Comparison of ENCODE assay signal across 1 cellular context in the genomic region with DNA sequence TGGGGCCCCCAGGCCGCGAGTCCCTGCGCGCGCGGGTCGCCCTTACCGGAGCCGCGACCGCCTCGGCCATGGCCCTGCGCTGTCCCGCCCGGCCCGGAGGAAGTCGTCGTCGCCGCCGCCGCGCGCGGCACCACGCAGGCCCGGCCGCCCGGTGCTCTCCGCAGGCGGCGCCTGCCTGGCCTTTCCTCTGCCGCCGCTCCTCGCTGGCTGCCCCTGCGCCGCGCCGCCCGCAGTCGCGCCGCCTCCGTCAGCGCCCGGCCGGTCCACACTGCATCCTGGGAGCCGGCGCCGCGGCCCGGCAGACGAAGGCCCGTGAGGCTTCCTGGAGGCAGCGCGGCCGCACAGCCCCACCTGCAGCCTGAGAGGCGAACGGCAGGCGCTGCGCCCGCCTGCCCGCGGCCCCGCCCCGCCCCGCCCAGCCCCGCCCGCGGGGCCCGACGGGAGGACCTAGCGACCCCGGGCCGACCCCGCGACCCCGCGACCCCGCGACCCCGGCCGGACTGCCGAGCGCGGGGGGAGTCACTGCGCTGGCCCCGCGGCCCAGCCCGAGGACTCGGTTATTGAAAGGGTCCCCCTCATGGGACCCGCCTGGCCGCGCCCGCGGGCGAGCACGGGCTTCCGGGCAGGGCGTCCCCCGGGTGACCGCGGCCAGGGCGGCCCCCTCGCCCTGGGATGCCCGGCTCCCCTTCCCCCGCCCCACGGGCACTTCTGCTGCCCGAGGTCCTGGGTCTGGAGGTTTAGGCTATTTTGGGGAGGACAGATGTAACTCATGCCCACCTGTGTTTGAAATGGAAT.
A peak's percentile ranks its signal among the peaks of the same experiment; 100 is the strongest.
TF ChIP-seq lines count a peak whose summit lies in the region.

A gene (minus strand): TSS at position 343 of the 795 bp plus-strand sequence. CDS start 273 bp downstream, at position 70.

TF ChIP-seq in HepG2, 621 proteins besides CTCF, POLR2A, EP300 and RAD21 (continued from another document and continues in another):
- TF ChIP-seq, protein P1, sequence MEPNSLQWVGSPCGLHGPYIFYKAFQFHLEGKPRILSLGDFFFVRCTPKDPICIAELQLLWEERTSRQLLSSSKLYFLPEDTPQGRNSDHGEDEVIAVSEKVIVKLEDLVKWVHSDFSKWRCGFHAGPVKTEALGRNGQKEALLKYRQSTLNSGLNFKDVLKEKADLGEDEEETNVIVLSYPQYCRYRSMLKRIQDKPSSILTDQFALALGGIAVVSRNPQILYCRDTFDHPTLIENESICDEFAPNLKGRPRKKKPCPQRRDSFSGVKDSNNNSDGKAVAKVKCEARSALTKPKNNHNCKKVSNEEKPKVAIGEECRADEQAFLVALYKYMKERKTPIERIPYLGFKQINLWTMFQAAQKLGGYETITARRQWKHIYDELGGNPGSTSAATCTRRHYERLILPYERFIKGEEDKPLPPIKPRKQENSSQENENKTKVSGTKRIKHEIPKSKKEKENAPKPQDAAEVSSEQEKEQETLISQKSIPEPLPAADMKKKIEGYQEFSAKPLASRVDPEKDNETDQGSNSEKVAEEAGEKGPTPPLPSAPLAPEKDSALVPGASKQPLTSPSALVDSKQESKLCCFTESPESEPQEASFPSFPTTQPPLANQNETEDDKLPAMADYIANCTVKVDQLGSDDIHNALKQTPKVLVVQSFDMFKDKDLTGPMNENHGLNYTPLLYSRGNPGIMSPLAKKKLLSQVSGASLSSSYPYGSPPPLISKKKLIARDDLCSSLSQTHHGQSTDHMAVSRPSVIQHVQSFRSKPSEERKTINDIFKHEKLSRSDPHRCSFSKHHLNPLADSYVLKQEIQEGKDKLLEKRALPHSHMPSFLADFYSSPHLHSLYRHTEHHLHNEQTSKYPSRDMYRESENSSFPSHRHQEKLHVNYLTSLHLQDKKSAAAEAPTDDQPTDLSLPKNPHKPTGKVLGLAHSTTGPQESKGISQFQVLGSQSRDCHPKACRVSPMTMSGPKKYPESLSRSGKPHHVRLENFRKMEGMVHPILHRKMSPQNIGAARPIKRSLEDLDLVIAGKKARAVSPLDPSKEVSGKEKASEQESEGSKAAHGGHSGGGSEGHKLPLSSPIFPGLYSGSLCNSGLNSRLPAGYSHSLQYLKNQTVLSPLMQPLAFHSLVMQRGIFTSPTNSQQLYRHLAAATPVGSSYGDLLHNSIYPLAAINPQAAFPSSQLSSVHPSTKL (CRISPR knock-in tag; IDR thresholded peaks at IDR 0.05) = no peak
- TF ChIP-seq ZNF777 (CRISPR knock-in tag; IDR thresholded peaks at IDR 0.05) = peak; percentile 98
- TF ChIP-seq ZSCAN20 (CRISPR knock-in tag; IDR thresholded peaks at IDR 0.05; ENCODE audit: borderline replicate concordance) = 0 out of 2 replicates have a peak, but pooled peaks have one; percentile 13
- TF ChIP-seq SMC3 (IDR thresholded peaks at IDR 0.05; ENCODE audit: low read length) = no peak
- TF ChIP-seq HNRNPL (IDR thresholded peaks at IDR 0.05; ENCODE audit: low read depth, low read length) = no peak
- TF ChIP-seq POLR2G (IDR thresholded peaks at IDR 0.05; ENCODE audit: low read depth, low read length) = peak; percentile 60; the same call in 1 of the 2 replicates
- TF ChIP-seq, protein P2, sequence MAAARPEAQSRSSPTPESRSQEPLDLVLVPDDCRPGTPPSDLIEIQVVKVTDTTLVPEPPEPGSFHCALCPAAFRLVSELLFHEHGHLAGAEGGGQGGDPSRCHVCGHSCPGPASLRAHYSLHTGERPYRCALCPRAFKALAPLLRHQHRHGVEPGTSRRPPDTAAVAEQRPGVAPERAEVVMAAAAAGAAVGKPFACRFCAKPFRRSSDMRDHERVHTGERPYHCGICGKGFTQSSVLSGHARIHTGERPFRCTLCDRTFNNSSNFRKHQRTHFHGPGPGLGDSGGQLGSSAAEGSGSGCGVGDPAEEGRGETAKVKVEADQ (CRISPR knock-in tag; IDR thresholded peaks at IDR 0.05; ENCODE audit: borderline replicate concordance) = peak; percentile 66; the same call in 1 of the 2 replicates
- TF ChIP-seq ZNF264 (CRISPR knock-in tag; IDR thresholded peaks at IDR 0.05) = no peak
- TF ChIP-seq, protein P3, sequence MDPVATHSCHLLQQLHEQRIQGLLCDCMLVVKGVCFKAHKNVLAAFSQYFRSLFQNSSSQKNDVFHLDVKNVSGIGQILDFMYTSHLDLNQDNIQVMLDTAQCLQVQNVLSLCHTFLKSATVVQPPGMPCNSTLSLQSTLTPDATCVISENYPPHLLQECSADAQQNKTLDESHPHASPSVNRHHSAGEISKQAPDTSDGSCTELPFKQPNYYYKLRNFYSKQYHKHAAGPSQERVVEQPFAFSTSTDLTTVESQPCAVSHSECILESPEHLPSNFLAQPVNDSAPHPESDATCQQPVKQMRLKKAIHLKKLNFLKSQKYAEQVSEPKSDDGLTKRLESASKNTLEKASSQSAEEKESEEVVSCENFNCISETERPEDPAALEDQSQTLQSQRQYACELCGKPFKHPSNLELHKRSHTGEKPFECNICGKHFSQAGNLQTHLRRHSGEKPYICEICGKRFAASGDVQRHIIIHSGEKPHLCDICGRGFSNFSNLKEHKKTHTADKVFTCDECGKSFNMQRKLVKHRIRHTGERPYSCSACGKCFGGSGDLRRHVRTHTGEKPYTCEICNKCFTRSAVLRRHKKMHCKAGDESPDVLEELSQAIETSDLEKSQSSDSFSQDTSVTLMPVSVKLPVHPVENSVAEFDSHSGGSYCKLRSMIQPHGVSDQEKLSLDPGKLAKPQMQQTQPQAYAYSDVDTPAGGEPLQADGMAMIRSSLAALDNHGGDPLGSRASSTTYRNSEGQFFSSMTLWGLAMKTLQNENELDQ (CRISPR knock-in tag; IDR thresholded peaks at IDR 0.05; ENCODE audit: borderline replicate concordance) = no peak
- peak; percentile 68; the same call in 1 of the 3 replicates for TF ChIP-seq MXI1 (IDR thresholded peaks at IDR 0.05; ENCODE audit: borderline replicate concordance, low read depth, low read length)
- peak; percentile 67; the same call in 1 of the 2 replicates for TF ChIP-seq ATF7-NPFF (CRISPR knock-in tag; IDR thresholded peaks at IDR 0.05; ENCODE audit: low read depth)
- no peak for TF ChIP-seq FOXA1 (IDR thresholded peaks at IDR 0.05)
- no peak for TF ChIP-seq FOXA1 (CRISPR knock-in tag; IDR thresholded peaks at IDR 0.05)
- peak; percentile 67 for TF ChIP-seq STAG1 (CRISPR knock-in tag; IDR thresholded peaks at IDR 0.05)
- peak; percentile 68; the same call in 1 of the 2 replicates for TF ChIP-seq ZBTB7A (CRISPR knock-in tag; IDR thresholded peaks at IDR 0.05)
- no peak for TF ChIP-seq ZNF556 (CRISPR knock-in tag; IDR thresholded peaks at IDR 0.05; ENCODE audit: borderline replicate concordance)
- TF ChIP-seq HNF4G (IDR thresholded peaks at IDR 0.05; ENCODE audit: borderline replicate concordance, low read depth, low read length) = peak; percentile 22; the same call in 1 of the 2 replicates
- TF ChIP-seq HNF4G (CRISPR knock-in tag; IDR thresholded peaks at IDR 0.05; ENCODE audit: borderline replicate concordance, low read depth) = no peak
- TF ChIP-seq SRSF9 (IDR thresholded peaks at IDR 0.05; ENCODE audit: borderline replicate concordance, insufficient read depth, low read depth, low read length, poor library complexity, severe bottlenecking) = no peak
- TF ChIP-seq, protein P4, sequence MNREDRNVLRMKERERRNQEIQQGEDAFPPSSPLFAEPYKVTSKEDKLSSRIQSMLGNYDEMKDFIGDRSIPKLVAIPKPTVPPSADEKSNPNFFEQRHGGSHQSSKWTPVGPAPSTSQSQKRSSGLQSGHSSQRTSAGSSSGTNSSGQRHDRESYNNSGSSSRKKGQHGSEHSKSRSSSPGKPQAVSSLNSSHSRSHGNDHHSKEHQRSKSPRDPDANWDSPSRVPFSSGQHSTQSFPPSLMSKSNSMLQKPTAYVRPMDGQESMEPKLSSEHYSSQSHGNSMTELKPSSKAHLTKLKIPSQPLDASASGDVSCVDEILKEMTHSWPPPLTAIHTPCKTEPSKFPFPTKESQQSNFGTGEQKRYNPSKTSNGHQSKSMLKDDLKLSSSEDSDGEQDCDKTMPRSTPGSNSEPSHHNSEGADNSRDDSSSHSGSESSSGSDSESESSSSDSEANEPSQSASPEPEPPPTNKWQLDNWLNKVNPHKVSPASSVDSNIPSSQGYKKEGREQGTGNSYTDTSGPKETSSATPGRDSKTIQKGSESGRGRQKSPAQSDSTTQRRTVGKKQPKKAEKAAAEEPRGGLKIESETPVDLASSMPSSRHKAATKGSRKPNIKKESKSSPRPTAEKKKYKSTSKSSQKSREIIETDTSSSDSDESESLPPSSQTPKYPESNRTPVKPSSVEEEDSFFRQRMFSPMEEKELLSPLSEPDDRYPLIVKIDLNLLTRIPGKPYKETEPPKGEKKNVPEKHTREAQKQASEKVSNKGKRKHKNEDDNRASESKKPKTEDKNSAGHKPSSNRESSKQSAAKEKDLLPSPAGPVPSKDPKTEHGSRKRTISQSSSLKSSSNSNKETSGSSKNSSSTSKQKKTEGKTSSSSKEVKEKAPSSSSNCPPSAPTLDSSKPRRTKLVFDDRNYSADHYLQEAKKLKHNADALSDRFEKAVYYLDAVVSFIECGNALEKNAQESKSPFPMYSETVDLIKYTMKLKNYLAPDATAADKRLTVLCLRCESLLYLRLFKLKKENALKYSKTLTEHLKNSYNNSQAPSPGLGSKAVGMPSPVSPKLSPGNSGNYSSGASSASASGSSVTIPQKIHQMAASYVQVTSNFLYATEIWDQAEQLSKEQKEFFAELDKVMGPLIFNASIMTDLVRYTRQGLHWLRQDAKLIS (CRISPR knock-in tag; IDR thresholded peaks at IDR 0.05) = no peak
- TF ChIP-seq, protein P5, sequence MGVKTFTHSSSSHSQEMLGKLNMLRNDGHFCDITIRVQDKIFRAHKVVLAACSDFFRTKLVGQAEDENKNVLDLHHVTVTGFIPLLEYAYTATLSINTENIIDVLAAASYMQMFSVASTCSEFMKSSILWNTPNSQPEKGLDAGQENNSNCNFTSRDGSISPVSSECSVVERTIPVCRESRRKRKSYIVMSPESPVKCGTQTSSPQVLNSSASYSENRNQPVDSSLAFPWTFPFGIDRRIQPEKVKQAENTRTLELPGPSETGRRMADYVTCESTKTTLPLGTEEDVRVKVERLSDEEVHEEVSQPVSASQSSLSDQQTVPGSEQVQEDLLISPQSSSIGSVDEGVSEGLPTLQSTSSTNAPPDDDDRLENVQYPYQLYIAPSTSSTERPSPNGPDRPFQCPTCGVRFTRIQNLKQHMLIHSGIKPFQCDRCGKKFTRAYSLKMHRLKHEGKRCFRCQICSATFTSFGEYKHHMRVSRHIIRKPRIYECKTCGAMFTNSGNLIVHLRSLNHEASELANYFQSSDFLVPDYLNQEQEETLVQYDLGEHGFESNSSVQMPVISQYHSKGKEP (CRISPR knock-in tag; IDR thresholded peaks at IDR 0.05) = no peak
- no peak for TF ChIP-seq FLYWCH1 (CRISPR knock-in tag; IDR thresholded peaks at IDR 0.05)
- TF ChIP-seq ELF3 (CRISPR knock-in tag; IDR thresholded peaks at IDR 0.05) = peak; percentile 40; the same call in 1 of the 2 replicates
- TF ChIP-seq, protein P6, sequence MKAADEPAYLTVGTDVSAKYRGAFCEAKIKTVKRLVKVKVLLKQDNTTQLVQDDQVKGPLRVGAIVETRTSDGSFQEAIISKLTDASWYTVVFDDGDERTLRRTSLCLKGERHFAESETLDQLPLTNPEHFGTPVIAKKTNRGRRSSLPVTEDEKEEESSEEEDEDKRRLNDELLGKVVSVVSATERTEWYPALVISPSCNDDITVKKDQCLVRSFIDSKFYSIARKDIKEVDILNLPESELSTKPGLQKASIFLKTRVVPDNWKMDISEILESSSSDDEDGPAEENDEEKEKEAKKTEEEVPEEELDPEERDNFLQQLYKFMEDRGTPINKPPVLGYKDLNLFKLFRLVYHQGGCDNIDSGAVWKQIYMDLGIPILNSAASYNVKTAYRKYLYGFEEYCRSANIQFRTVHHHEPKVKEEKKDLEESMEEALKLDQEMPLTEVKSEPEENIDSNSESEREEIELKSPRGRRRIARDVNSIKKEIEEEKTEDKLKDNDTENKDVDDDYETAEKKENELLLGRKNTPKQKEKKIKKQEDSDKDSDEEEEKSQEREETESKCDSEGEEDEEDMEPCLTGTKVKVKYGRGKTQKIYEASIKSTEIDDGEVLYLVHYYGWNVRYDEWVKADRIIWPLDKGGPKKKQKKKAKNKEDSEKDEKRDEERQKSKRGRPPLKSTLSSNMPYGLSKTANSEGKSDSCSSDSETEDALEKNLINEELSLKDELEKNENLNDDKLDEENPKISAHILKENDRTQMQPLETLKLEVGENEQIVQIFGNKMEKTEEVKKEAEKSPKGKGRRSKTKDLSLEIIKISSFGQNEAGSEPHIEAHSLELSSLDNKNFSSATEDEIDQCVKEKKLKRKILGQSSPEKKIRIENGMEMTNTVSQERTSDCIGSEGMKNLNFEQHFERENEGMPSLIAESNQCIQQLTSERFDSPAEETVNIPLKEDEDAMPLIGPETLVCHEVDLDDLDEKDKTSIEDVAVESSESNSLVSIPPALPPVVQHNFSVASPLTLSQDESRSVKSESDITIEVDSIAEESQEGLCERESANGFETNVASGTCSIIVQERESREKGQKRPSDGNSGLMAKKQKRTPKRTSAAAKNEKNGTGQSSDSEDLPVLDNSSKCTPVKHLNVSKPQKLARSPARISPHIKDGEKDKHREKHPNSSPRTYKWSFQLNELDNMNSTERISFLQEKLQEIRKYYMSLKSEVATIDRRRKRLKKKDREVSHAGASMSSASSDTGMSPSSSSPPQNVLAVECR (CRISPR knock-in tag; IDR thresholded peaks at IDR 0.05; ENCODE audit: borderline replicate concordance) = peak; percentile 43; the same call in 1 of the 2 replicates
- peak; percentile 49; the same call in 1 of the 2 replicates for TF ChIP-seq SIN3A (IDR thresholded peaks at IDR 0.05; ENCODE audit: borderline replicate concordance, low read depth, low read length)
- TF ChIP-seq JUN (CRISPR knock-in tag; IDR thresholded peaks at IDR 0.05) = no peak
- no peak for TF ChIP-seq ZNF7 (CRISPR knock-in tag; IDR thresholded peaks at IDR 0.05)
- TF ChIP-seq NR2C2 (CRISPR knock-in tag; IDR thresholded peaks at IDR 0.05; ENCODE audit: borderline replicate concordance) = peak; percentile 87
- no peak; the same call in 1 of the 2 replicates for TF ChIP-seq SALL2 (CRISPR knock-in tag; IDR thresholded peaks at IDR 0.05)
- peak; percentile 68; the same call in 1 of the 2 replicates for TF ChIP-seq GABPB1 (CRISPR knock-in tag; IDR thresholded peaks at IDR 0.05)
- TF ChIP-seq FOXO1 (CRISPR knock-in tag; IDR thresholded peaks at IDR 0.05) = 0 out of 2 replicates have a peak, but pooled peaks have one; percentile 9
- peak; percentile 99 for TF ChIP-seq ZFP36 (IDR thresholded peaks at IDR 0.05; ENCODE audit: borderline replicate concordance, low read depth, low read length, partially characterized antibody)
- TF ChIP-seq ZNF530 (CRISPR knock-in tag; IDR thresholded peaks at IDR 0.05; ENCODE audit: low read depth) = no peak
- TF ChIP-seq NR1H2 (CRISPR knock-in tag; IDR thresholded peaks at IDR 0.05; ENCODE audit: borderline replicate concordance, low read depth) = no peak
- peak; percentile 37; the same call in 1 of the 2 replicates for TF ChIP-seq ERF (CRISPR knock-in tag; IDR thresholded peaks at IDR 0.05)
- 0 out of 2 replicates have a peak, but pooled peaks have one; percentile 23 for TF ChIP-seq HES4 (CRISPR knock-in tag; IDR thresholded peaks at IDR 0.05; ENCODE audit: borderline replicate concordance)
- TF ChIP-seq, protein P7, sequence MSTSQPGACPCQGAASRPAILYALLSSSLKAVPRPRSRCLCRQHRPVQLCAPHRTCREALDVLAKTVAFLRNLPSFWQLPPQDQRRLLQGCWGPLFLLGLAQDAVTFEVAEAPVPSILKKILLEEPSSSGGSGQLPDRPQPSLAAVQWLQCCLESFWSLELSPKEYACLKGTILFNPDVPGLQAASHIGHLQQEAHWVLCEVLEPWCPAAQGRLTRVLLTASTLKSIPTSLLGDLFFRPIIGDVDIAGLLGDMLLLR (CRISPR knock-in tag; IDR thresholded peaks at IDR 0.05) = peak; percentile 46; the same call in 1 of the 2 replicates
- peak; percentile 47; the same call in 1 of the 2 replicates for TF ChIP-seq ARNT2 (CRISPR knock-in tag; IDR thresholded peaks at IDR 0.05; ENCODE audit: low read depth)
- peak; percentile 27; the same call in 1 of the 2 replicates for TF ChIP-seq SALL1 (CRISPR knock-in tag; IDR thresholded peaks at IDR 0.05)
- TF ChIP-seq THAP11 (CRISPR knock-in tag; IDR thresholded peaks at IDR 0.05) = peak; percentile 69
- no peak for TF ChIP-seq MTA1 (CRISPR knock-in tag; IDR thresholded peaks at IDR 0.05; ENCODE audit: borderline replicate concordance)
- no peak for TF ChIP-seq AGO2 (optimal IDR thresholded peaks at IDR 0.05; ENCODE audit: low read depth, low read length)
